Comparison of ENCODE assay signal across 17 cellular contexts in the genomic region with DNA sequence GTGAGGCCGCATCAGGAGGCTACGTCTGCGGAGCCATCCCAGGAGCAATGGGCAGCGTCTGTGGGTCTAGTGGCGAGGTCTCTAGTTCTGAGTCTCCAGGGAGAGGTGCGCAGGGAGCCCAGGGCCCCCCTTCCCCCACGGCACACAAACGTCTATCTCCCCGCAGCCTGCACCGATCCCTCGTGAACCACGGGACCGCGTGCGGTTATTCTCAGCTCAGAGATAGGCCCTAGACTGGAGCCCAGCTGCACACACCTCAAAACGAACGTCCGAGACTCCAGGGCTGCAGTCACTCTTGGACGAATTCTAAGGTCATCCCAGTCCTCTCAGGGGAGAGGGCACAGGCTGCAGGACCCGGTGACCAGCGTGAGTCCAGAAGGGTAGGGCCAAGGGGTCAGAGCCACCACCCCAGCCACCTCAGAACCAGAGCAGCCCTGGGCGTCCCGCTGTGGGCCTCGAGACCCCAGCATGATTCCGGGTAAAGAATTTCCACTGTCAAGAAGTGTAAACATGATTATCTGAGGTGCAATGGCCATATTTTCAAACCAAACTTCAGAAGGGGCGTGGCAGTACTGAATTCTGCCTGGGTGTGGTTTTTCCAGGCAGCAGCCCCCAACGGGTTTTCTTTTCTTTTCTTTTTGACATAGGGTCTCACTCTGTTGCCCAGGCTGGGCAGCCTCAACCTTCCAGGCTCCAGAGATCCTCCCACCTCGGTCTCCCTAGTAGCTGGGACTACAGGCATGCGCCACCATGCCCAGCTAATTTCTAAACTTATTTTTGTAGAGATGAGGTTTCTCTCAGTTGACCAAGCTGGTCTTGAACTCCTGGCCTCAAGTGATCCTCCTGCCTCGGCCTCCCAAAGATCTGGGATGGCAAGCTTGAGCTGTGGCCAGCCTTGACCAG.
"Had no signal": no experiment of that assay in that cellular context is flagged by ENCODE, and none has a peak within 500 bp of the region (broad histone marks: within the 10 kb centered on the region; RNA-seq: fewer than 3 reads in every experiment).

No MANE protein-coding gene starts in this region.

- H3K4me1 ChIP-seq: parathyroid adenoma had no signal

- H3K9me3 ChIP-seq: left lung had no signal

- H3K36me3 ChIP-seq: cardiac muscle cell, left lung, WERI-Rb-1 had no signal

- H3K27me3 ChIP-seq: cardiac muscle cell had no signal

- H3K27me3 Mint-ChIP-seq: activated CD4-positive, alpha-beta memory T cell treated with anti-CD3 and anti-CD28 coated beads for 36 hours; activated naive CD8-positive, alpha-beta T cell; naive B cell; stimulated activated naive CD8-positive, alpha-beta T cell treated with anti-CD3 and anti-CD28 coated beads, Interleukin-15, Interleukin-2, amounts not matched to agents 100 ng/mL and 50 ng/mL, for 24 hours; type B pancreatic cell had no signal

- H3K27ac ChIP-seq: cardiac muscle cell, epithelial cell of prostate, left lung, parathyroid adenoma, WERI-Rb-1 had no signal

- H3K79me2 ChIP-seq: parathyroid adenoma had no signal

- FAIRE-seq: keratinocyte had no signal

- H3K4me3 Mint-ChIP-seq: activated CD4-positive, alpha-beta memory T cell treated with anti-CD3 and anti-CD28 coated beads for 36 hours; activated naive CD8-positive, alpha-beta T cell; activated T-helper 1 cell treated with anti-CD3 and anti-CD28 coated beads, Interleukin-12 subunit alpha, Interleukin-12 subunit beta, Interleukin-2, Interleukin-4 antibody, amounts not matched to agents 30 ng/mL and 10 ng/mL and 1 ng/mL, durations not matched to agents 14 hours and 24 hours and 36 hours; endodermal cell; stimulated activated naive CD8-positive, alpha-beta T cell treated with anti-CD3 and anti-CD28 coated beads, Interleukin-15, Interleukin-2, amounts not matched to agents 100 ng/mL and 50 ng/mL, for 24 hours; type B pancreatic cell had no signal

- H3K36me3 Mint-ChIP-seq: activated CD4-positive, alpha-beta memory T cell treated with anti-CD3 and anti-CD28 coated beads for 36 hours; activated naive CD8-positive, alpha-beta T cell; naive B cell; type B pancreatic cell had no signal

- H3K9ac ChIP-seq: parathyroid adenoma had no signal

- H3K9me3 Mint-ChIP-seq: activated CD4-positive, alpha-beta memory T cell treated with anti-CD3 and anti-CD28 coated beads for 36 hours; activated T-helper 1 cell treated with anti-CD3 and anti-CD28 coated beads, Interleukin-12 subunit alpha, Interleukin-12 subunit beta, Interleukin-2, Interleukin-4 antibody, amounts not matched to agents 30 ng/mL and 10 ng/mL and 1 ng/mL, durations not matched to agents 14 hours and 24 hours and 36 hours; endodermal cell; naive B cell; stimulated activated naive CD8-positive, alpha-beta T cell treated with anti-CD3 and anti-CD28 coated beads, Interleukin-15, Interleukin-2, amounts not matched to agents 100 ng/mL and 50 ng/mL, for 24 hours; type B pancreatic cell had no signal

- ATAC-seq: left lung had no signal

- H3K27ac Mint-ChIP-seq: activated CD4-positive, alpha-beta memory T cell treated with anti-CD3 and anti-CD28 coated beads for 36 hours; activated naive CD8-positive, alpha-beta T cell; activated T-helper 1 cell treated with anti-CD3 and anti-CD28 coated beads, Interleukin-12 subunit alpha, Interleukin-12 subunit beta, Interleukin-2, Interleukin-4 antibody, amounts not matched to agents 30 ng/mL and 10 ng/mL and 1 ng/mL, durations not matched to agents 14 hours and 24 hours and 36 hours; endodermal cell; stimulated activated naive CD8-positive, alpha-beta T cell treated with anti-CD3 and anti-CD28 coated beads, Interleukin-15, Interleukin-2, amounts not matched to agents 100 ng/mL and 50 ng/mL, for 24 hours; type B pancreatic cell had no signal

- DNase-seq: activated CD4-positive, alpha-beta memory T cell treated with anti-CD3 and anti-CD28 coated beads for 36 hours; activated T-cell treated with anti-CD3 and anti-CD28 coated beads for 4 hours; endodermal cell; foreskin fibroblast; mammary epithelial cell; naive B cell; stimulated activated CD4-positive, alpha-beta T cell treated with anti-CD3 and anti-CD28 coated beads, Interleukin-2, amount 100 ng/mL, for 24 hours; WERI-Rb-1 had no signal

- H3K4me3 ChIP-seq: cardiac muscle cell, left lung had no signal
